16 cellular contexts compared by ENCODE assay signal in genomic region chr4:82320351-82320750, GRCh38. TPM values are rescaled to one million over a fixed set of nuclear protein-coding genes. Genes with fewer than 3 reads are reported as not detected.
DNase-seq lines count a peak whose midpoint lies in the region; ATAC-seq and TF ChIP-seq lines count a peak whose summit lies in the region.
"Had no signal": no experiment of that assay in that cellular context is flagged by ENCODE, and none has a peak within 500 bp of the region (broad histone marks: within the 10 kb centered on the region; RNA-seq: fewer than 3 reads in every experiment).

No MANE protein-coding gene starts in this region.

- WGBS in upper lobe of left lung, 2 donors = 86 to 92% methylated on average over 4 of the region's 4 CpGs

- no peaks in the 10 kb centered on the region for H3K36me3 ChIP-seq in OCI-LY7 (ENCODE audit: insufficient read depth, low read length)
- H3K36me3 ChIP-seq in upper lobe of left lung = no peaks in the 10 kb centered on the region
- H3K36me3 ChIP-seq: HAP-1 had no signal

- H3K4me3 ChIP-seq in choroid plexus epithelial cell (ENCODE audit: low read depth, low read length) = no peak overlapping the region
- no peak overlapping the region for H3K4me3 ChIP-seq in OCI-LY7 (ENCODE audit: low read depth, low read length, poor library complexity, severe bottlenecking)
- H3K4me3 ChIP-seq in upper lobe of left lung = no peak overlapping the region
- H3K4me3 ChIP-seq: BLaER1 treated with 17β-estradiol and CSF1 and Interleukin-3, amounts not matched to agents 10 nM and 100 nM; GM23248; HAP-1 had no signal

- in situ Hi-C loops in ACHN (cut with HindIII; ENCODE audit: low pct_ligation_motif_present, low pct_unique_long_range_greater_than_20kb, low sequenced_read_pairs) = no loop called here

- no peaks in the 10 kb centered on the region for H3K27me3 ChIP-seq in upper lobe of left lung
- H3K27me3 ChIP-seq: BLaER1 treated with 17β-estradiol and CSF1 and Interleukin-3, amounts not matched to agents 10 nM and 100 nM had no signal

- POLR2A ChIA-PET in OCI-LY7 (lab: Charles Lee) = interaction anchor here (0.7 kb wide), 1 partner anchor 14 kb away, joined by 4 read pairs; no protein-coding TSS in a partner anchor

- CTCF ChIA-PET in OCI-LY7 (lab: Charles Lee; ENCODE audit: unreplicated experiment) = no interaction called here

- no peak for ATAC-seq in upper lobe of left lung (ENCODE audit: low FRiP score in 2 of 2)
- ATAC-seq: CD8-positive, alpha-beta T cell had no signal

- H3K9me3 ChIP-seq in OCI-LY7 (ENCODE audit: low read length) (no peaks in the 10 kb centered on the region), upper lobe of left lung (peaks cover 0 to 8% (median 4%) of the 10 kb centered on the region in 4 donors)
- H3K9me3 ChIP-seq: HAP-1 had no signal

- no peak overlapping the region for H3K27ac ChIP-seq in OCI-LY7 (ENCODE audit: low read depth, low read length, poor library complexity, severe bottlenecking)
- H3K27ac ChIP-seq in upper lobe of left lung = no peak overlapping the region
- H3K27ac ChIP-seq: BLaER1 treated with 17β-estradiol and CSF1 and Interleukin-3, amounts not matched to agents 10 nM and 100 nM; GM23248 had no signal

- no peak for TF ChIP-seq CTCF in choroid plexus epithelial cell (conservative IDR thresholded peaks at IDR 0.05; ENCODE audit: low read depth, low read length)
- no peak for TF ChIP-seq CTCF in OCI-LY7 (conservative IDR thresholded peaks at IDR 0.05; ENCODE audit: low read length)
- TF ChIP-seq CTCF in upper lobe of left lung (IDR thresholded peaks at IDR 0.05) = no peak

- intact Hi-C loops in OCI-LY7 (cut with micrococcal nuclease; ENCODE audit: unreplicated experiment) = no loop called here

- TF ChIP-seq POLR2A in upper lobe of left lung (IDR thresholded peaks at IDR 0.05) = no peak

- H2AFZ ChIP-seq in OCI-LY7 (ENCODE audit: low read length) = no peak overlapping the region
- H2AFZ ChIP-seq: GM23248 had no signal

- no TSS peak for BruUV-seq in OCI-LY7 (replicated peaks; lab: Mats Ljungman, UMichigan)

- H3K4me1 ChIP-seq in OCI-LY7 (ENCODE audit: insufficient read depth, low read length, poor library complexity, severe bottlenecking) (peaks cover 4% of the 10 kb centered on the region), upper lobe of left lung (no peaks in the 10 kb centered on the region)
- H3K4me1 ChIP-seq: HAP-1 had no signal

- peak; percentile 6 for DNase-seq in EL
- peak; percentile 13 for DNase-seq in choroid plexus epithelial cell (ENCODE audit: low read depth)
- DNase-seq in iris pigment epithelial cell (ENCODE audit: low read depth) = peak; percentile 23
- no peak for DNase-seq in OCI-LY7 (ENCODE audit: low spot score)
- no peak for DNase-seq in ACHN
- DNase-seq in stimulated activated CD4-positive, alpha-beta T cell treated with anti-CD3 and anti-CD28 coated beads, Interleukin-1b, Interleukin-23, amount 100 ng/mL, for 48 hours = no peak
- DNase-seq in upper lobe of left lung = no peak
- DNase-seq: 8988T; CD8-positive, alpha-beta T cell; DMS 273 treated with DMSO at 0.1 percent for 48 hours; DMS53; DND-41; GDM1; GM23248 had no signal

- H3K79me2 ChIP-seq in OCI-LY7 (ENCODE audit: insufficient read depth, low read depth, low read length) = no peaks in the 10 kb centered on the region

- no peaks in the 10 kb centered on the region for H4K20me1 ChIP-seq in OCI-LY7 (ENCODE audit: insufficient read depth, low read length)
- H4K20me1 ChIP-seq: BLaER1 treated with 17β-estradiol and CSF1 and Interleukin-3, amounts not matched to agents 10 nM and 100 nM had no signal

- TF ChIP-seq EP300 in upper lobe of left lung (IDR thresholded peaks at IDR 0.05) = no peak

- no peaks in the 10 kb centered on the region for H3K9me2 ChIP-seq in OCI-LY7 (ENCODE audit: insufficient read depth, low read length)

- no peak overlapping the region for H3K4me2 ChIP-seq in OCI-LY7 (ENCODE audit: low read length)
- H3K4me2 ChIP-seq: BLaER1 treated with 17β-estradiol and CSF1 and Interleukin-3, amounts not matched to agents 10 nM and 100 nM had no signal

RNA-seq across cellular contexts. Expression of gene HNRNPD, which starts 53.4 kb away (rescaled TPM):
- 127 and 159 TPM in 2 replicates for total RNA-seq in OCI-LY7 (2014; rRNA removed; shearing (Covaris generic))
- total RNA-seq in OCI-LY7 (2022) = 572 and 601 TPM in 2 replicates
- 100 to 1,000 TPM in 5 of 6 donors, 10 to 100 TPM in 1; 75.9 to 182 (median 135) TPM for total RNA-seq in upper lobe of left lung

Comparison
In these comparisons a context has a peak if more than half of its experiments do, and no peak if none do; other contexts are left out.
1. DNase-seq: peak in EL (single experiment), choroid plexus epithelial cell (single experiment) and iris pigment epithelial cell (single experiment); none in OCI-LY7 (single experiment), ACHN (single experiment), stimulated activated CD4-positive, alpha-beta T cell treated with anti-CD3 and anti-CD28 coated beads, Interleukin-1b, Interleukin-23, amount 100 ng/mL, for 48 hours (single experiment) and upper lobe of left lung (0 of 2).